ENCODE assay signal across 10 cellular contexts in the genomic region with DNA sequence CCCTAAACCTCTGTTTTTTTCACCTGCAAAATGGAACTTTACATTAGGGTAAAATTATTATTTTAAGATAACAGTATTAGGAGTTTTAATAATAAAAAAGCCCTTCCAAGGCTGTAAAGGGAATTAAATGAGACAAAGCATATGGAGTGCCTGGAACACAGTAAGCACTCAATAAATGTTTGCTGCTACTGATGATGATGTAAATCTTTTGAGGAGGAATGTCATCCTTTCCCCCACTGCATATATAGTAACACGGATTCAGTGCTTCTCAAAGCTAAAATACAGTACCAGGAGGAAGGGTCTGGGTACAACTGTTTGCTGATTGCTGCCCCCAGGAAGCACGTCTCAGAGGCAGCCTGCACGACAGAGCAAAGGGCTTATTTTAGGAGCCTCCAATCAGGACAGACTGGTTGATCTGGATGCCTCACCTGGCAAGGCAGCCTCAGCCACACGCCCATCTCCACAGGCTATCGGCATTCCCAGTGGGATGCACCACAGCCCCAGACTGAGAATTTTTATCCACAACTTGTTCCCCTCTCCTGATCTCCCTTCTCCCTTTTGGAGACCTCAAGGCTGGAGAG.
DNase-seq lines count a peak whose midpoint lies in the region; ATAC-seq, FAIRE-seq and TF ChIP-seq lines count a peak whose summit lies in the region.
"Had no signal": no experiment of that assay in that cellular context is flagged by ENCODE, and none has a peak within 500 bp of the region (broad histone marks: within the 10 kb centered on the region; RNA-seq: fewer than 3 reads in every experiment).

No MANE protein-coding gene starts in this region.

- no peak for TF ChIP-seq POLR2A in upper lobe of left lung (IDR thresholded peaks at IDR 0.05)

- peak overlapping the region; percentile 65 to 79 (median 69) for H3K27ac ChIP-seq in upper lobe of left lung

- no peaks in the 10 kb centered on the region for H3K36me3 Mint-ChIP-seq in mesothelial cell of epicardium
- no peaks in the 10 kb centered on the region for H3K36me3 Mint-ChIP-seq in activated CD4-positive, alpha-beta T cell treated with anti-CD3 and anti-CD28 coated beads, Interleukin-2, amount 10 ng/mL, durations not matched to agents 24 days and 14 days (ENCODE audit: low read depth)

- H3K27me3 Mint-ChIP-seq in mesothelial cell of epicardium (ENCODE audit: low read depth), result no peaks in the 10 kb centered on the region
- H3K27me3 Mint-ChIP-seq in activated CD4-positive, alpha-beta T cell treated with anti-CD3 and anti-CD28 coated beads, Interleukin-2, amount 10 ng/mL, durations not matched to agents 24 days and 14 days, result peaks cover 18% of the 10 kb centered on the region

- WGBS in upper lobe of left lung, 2 donors, result 62 to 67% methylated on average over 5 of the region's 5 CpGs

- H3K36me3 ChIP-seq in bronchial epithelial cell (ENCODE audit: control insufficient read depth, insufficient read depth, low read length), result no peaks in the 10 kb centered on the region
- H3K36me3 ChIP-seq in upper lobe of left lung, result no peaks in the 10 kb centered on the region

- H3K9me3 Mint-ChIP-seq in mesothelial cell of epicardium, result no peaks in the 10 kb centered on the region
- H3K9me3 Mint-ChIP-seq in activated CD4-positive, alpha-beta T cell treated with anti-CD3 and anti-CD28 coated beads, Interleukin-2, amount 10 ng/mL, durations not matched to agents 24 days and 14 days, result no peaks in the 10 kb centered on the region

- H3K4me1 Mint-ChIP-seq in mesothelial cell of epicardium, result peaks cover 55% of the 10 kb centered on the region
- H3K4me1 Mint-ChIP-seq in activated CD4-positive, alpha-beta T cell treated with anti-CD3 and anti-CD28 coated beads, Interleukin-2, amount 10 ng/mL, durations not matched to agents 24 days and 14 days, result peaks cover 29% of the 10 kb centered on the region

- intact Hi-C loops in activated CD4-positive, alpha-beta T cell treated with anti-CD3 and anti-CD28 coated beads, Interleukin-2, amount 10 ng/mL, durations not matched to agents 24 days and 14 days (cut with micrococcal nuclease), result no loop called here

- peak overlapping the region; percentile 19 for H3K4me3 ChIP-seq in bronchial epithelial cell (ENCODE audit: low read depth, low read length)
- H3K4me3 ChIP-seq in upper lobe of left lung, result no peak overlapping the region

- no peak overlapping the region for H3K4me3 Mint-ChIP-seq in mesothelial cell of epicardium
- no peak overlapping the region for H3K4me3 Mint-ChIP-seq in activated CD4-positive, alpha-beta T cell treated with anti-CD3 and anti-CD28 coated beads, Interleukin-2, amount 10 ng/mL, durations not matched to agents 24 days and 14 days

- DNase-seq in DMS79 (lab: John Stamatoyannopoulos, UW) (peak; percentile 23), DMS79 treated with DMSO at 0.1 percent for 48 hours (lab: John Stamatoyannopoulos, UW) (no peak), bronchial epithelial cell (ENCODE audit: low read depth) (no peak), mesothelial cell of epicardium (ENCODE audit: low spot score in 2 of 2, unreplicated experiment in 2 of 2) (no peak), upper lobe of left lung (no peak), SIG-M5 (lab: John Stamatoyannopoulos, UW) (no peak), SK-N-DZ (ENCODE audit: low spot score) (no peak)
- DNase-seq in activated CD4-positive, alpha-beta T cell treated with anti-CD3 and anti-CD28 coated beads, Interleukin-2, amount 10 ng/mL, durations not matched to agents 24 days and 14 days, result no peak

- ATAC-seq in upper lobe of left lung (ENCODE audit: low FRiP score in 2 of 2), result peak in 1 of 2 donors; percentile 49

- peaks cover 34 to 36% (median 35%) of the 10 kb centered on the region in 4 donors for H3K4me1 ChIP-seq in upper lobe of left lung

- H3K27me3 ChIP-seq in bronchial epithelial cell (ENCODE audit: control insufficient read depth, insufficient read depth, low read length) (no peaks in the 10 kb centered on the region), upper lobe of left lung (no peaks in the 10 kb centered on the region)

- no peaks in the 10 kb centered on the region for H3K9me3 ChIP-seq in upper lobe of left lung

- TF ChIP-seq EP300 in upper lobe of left lung (IDR thresholded peaks at IDR 0.05), result no peak

- TF ChIP-seq CTCF in bronchial epithelial cell (IDR thresholded peaks at IDR 0.05; ENCODE audit: insufficient read depth, low read length, severe bottlenecking) (no peak), mesothelial cell of epicardium (IDR thresholded peaks at IDR 0.05; ENCODE audit: unreplicated experiment) (no peak), upper lobe of left lung (IDR thresholded peaks at IDR 0.05) (no peak)

- H3K27ac Mint-ChIP-seq in mesothelial cell of epicardium, result peak overlapping the region; percentile 99
- H3K27ac Mint-ChIP-seq in activated CD4-positive, alpha-beta T cell treated with anti-CD3 and anti-CD28 coated beads, Interleukin-2, amount 10 ng/mL, durations not matched to agents 24 days and 14 days, result no peak overlapping the region

- FAIRE-seq in bronchial epithelial cell (lab: Jason Lieb, UNC), result peak; percentile 40
- FAIRE-seq: A204.1, GM12892 had no signal
